ENCODE assay signal across 2 cellular contexts in the genomic region with DNA sequence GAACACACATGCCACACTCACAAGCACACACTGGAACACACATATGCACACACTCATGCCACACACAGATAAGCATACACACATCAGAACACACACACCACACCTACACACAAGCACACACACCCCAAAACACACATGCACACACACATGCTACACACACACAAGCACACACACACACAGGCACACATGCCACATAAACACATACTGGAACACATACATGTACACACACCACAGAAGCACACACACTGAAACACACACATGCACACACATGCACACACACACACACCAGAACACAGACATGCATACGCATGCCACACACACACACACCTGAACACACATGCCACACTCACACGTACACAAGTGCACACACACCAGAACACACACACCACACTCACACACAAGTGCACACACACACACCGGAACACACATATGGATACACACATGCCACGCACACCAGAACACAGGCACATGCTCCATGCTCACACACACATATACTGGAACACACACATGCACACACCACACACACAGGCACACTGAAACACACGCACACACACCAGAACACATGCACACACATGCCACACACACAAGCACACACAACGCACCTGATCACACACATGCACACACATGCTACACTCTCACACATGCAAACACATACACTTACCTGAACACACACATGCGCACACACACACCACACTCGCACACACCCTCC.
TF ChIP-seq lines count a peak whose summit lies in the region.

No MANE protein-coding gene starts in this region.

TF ChIP-seq in GM12891, 5 proteins besides CTCF, POLR2A, EP300 and RAD21:
- TF ChIP-seq POLR2AphosphoS5 (IDR thresholded peaks at IDR 0.05; ENCODE audit: low read depth, low read length) (no peak), TAF1 (IDR thresholded peaks at IDR 0.05; ENCODE audit: low read depth, low read length) (no peak), PAX5 (IDR thresholded peaks at IDR 0.05; ENCODE audit: insufficient read depth, low read length, severe bottlenecking) (no peak), POU2F2 (IDR thresholded peaks at IDR 0.05; ENCODE audit: low read depth, low read length) (no peak), SPI1 (IDR thresholded peaks at IDR 0.05; ENCODE audit: low read depth, low read length) (no peak)

TF ChIP-seq in H1, 55 proteins besides CTCF, POLR2A, EP300 and RAD21:
- TF ChIP-seq SIX5 (IDR thresholded peaks at IDR 0.05; ENCODE audit: low read depth, low read length) (no peak), POLR2AphosphoS5 (IDR thresholded peaks at IDR 0.05; ENCODE audit: low read depth, low read length) (no peak), RFX5 (IDR thresholded peaks at IDR 0.05; ENCODE audit: borderline replicate concordance, low read depth, low read length) (no peak), BACH1 (IDR thresholded peaks at IDR 0.05; ENCODE audit: low read length) (no peak), CEBPB (IDR thresholded peaks at IDR 0.05; ENCODE audit: low read depth, low read length) (no peak), JUN (IDR thresholded peaks at IDR 0.05; ENCODE audit: low read depth, low read length) (no peak), SIRT6 (IDR thresholded peaks at IDR 0.05; ENCODE audit: low read length) (no peak), ASH2L (IDR thresholded peaks at IDR 0.05; ENCODE audit: low read length) (no peak), HDAC2 (IDR thresholded peaks at IDR 0.05; ENCODE audit: borderline replicate concordance in 1 of 2, low read depth in 2 of 2, low read length in 2 of 2) (no peak), BRCA1 (IDR thresholded peaks at IDR 0.05; ENCODE audit: low read depth, low read length) (no peak), GTF2F1 (IDR thresholded peaks at IDR 0.05; ENCODE audit: borderline replicate concordance, low read depth, low read length) (no peak), CREB1 (IDR thresholded peaks at IDR 0.05) (no peak), SRF (IDR thresholded peaks at IDR 0.05; ENCODE audit: low read depth, low read length) (no peak), GABPA (IDR thresholded peaks at IDR 0.05; ENCODE audit: borderline replicate concordance, insufficient read depth, low read length) (no peak)
- TF ChIP-seq, protein P1, sequence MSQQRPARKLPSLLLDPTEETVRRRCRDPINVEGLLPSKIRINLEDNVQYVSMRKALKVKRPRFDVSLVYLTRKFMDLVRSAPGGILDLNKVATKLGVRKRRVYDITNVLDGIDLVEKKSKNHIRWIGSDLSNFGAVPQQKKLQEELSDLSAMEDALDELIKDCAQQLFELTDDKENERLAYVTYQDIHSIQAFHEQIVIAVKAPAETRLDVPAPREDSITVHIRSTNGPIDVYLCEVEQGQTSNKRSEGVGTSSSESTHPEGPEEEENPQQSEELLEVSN (IDR thresholded peaks at IDR 0.05) = no peak
- TF ChIP-seq, protein P2, sequence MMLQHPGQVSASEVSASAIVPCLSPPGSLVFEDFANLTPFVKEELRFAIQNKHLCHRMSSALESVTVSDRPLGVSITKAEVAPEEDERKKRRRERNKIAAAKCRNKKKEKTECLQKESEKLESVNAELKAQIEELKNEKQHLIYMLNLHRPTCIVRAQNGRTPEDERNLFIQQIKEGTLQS (IDR thresholded peaks at IDR 0.05; ENCODE audit: insufficient read depth, low read depth, low read length) = no peak
TF ChIP-seq in H1: peak in this region for 0.
